1 cellular context compared by ENCODE assay signal in the genomic region with DNA sequence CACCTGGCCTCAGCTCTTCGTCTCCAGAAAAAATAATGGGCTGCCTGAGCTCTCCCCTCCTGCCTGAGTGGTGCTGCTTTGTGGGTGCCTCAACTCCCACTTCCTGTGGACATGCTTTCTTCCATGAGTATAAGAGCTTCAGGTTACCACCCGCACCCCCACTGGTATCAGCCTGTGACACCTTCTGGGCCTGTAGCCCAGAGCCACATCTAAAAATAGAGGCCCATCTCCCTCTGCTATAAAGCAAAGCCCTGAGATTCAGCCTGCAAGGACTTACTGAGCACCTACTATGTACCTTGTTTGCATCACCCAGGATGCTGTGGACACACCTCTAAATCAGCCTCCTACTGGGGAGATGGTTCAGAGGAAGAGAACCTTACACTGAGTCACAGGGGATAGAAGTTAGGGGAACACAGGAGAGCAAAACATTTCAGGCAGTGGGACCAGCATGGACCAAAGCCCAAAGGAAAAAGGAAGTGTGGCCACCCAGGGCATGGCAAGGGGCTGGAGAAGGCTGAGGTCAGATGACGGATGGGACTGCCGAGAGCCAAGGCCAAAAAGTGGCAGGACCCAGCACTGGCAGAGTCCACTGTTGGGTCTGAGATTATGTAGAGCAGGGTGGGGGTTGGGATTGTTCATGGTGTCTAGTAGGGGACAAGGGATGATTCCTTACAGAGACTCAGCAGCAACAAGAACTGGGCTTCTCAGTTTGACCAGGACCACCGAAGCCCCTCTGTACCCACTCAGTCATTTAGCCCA.
TF ChIP-seq lines count a peak whose summit lies in the region.

No MANE protein-coding gene starts in this region.

TF ChIP-seq in IMR-90, 13 proteins besides CTCF, POLR2A, EP300 and RAD21 (continued from another document):
- TF ChIP-seq, protein P1, sequence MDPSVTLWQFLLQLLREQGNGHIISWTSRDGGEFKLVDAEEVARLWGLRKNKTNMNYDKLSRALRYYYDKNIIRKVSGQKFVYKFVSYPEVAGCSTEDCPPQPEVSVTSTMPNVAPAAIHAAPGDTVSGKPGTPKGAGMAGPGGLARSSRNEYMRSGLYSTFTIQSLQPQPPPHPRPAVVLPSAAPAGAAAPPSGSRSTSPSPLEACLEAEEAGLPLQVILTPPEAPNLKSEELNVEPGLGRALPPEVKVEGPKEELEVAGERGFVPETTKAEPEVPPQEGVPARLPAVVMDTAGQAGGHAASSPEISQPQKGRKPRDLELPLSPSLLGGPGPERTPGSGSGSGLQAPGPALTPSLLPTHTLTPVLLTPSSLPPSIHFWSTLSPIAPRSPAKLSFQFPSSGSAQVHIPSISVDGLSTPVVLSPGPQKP (IDR thresholded peaks at IDR 0.05; ENCODE audit: borderline replicate concordance, low read depth, low read length): no peak
- TF ChIP-seq NFE2L2 (IDR thresholded peaks at IDR 0.05; ENCODE audit: low read depth, low read length): no peak
